ENCODE assay signal across 1 cellular context in genomic region chr3:119676771-119677640, GRCh38.
TF ChIP-seq lines count a peak whose summit lies in the region.

COX17 (minus strand) TSS chr3:119677406; CDS start chr3:119677310, 96 bp downstream.

TF ChIP-seq in K562, 482 proteins besides CTCF, POLR2A, EP300 and RAD21 (continued from another document and continues in another):
- TF ChIP-seq, protein P1, sequence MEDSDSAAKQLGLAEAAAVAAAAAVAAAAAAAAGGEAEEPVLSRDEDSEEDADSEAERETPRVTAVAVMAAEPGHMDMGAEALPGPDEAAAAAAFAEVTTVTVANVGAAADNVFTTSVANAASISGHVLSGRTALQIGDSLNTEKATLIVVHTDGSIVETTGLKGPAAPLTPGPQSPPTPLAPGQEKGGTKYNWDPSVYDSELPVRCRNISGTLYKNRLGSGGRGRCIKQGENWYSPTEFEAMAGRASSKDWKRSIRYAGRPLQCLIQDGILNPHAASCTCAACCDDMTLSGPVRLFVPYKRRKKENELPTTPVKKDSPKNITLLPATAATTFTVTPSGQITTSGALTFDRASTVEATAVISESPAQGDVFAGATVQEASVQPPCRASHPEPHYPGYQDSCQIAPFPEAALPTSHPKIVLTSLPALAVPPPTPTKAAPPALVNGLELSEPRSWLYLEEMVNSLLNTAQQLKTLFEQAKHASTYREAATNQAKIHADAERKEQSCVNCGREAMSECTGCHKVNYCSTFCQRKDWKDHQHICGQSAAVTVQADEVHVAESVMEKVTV (CRISPR knock-in tag; IDR thresholded peaks at IDR 0.05), result no peak
- TF ChIP-seq E2F3 (CRISPR knock-in tag; IDR thresholded peaks at IDR 0.05) (peak; percentile 90), MYNN (IDR thresholded peaks at IDR 0.05) (no peak), MYNN (CRISPR knock-in tag; IDR thresholded peaks at IDR 0.05) (no peak), SRSF7 (optimal IDR thresholded peaks at IDR 0.05; ENCODE audit: low read depth, low read length) (no peak), ZNF444 (CRISPR knock-in tag; IDR thresholded peaks at IDR 0.05) (no peak), SAP30 (IDR thresholded peaks at IDR 0.05; ENCODE audit: borderline replicate concordance, insufficient read depth, low read depth, low read length, poor library complexity, severe bottlenecking) (no peak), ATF7 (IDR thresholded peaks at IDR 0.05) (peak; percentile 53), SMARCA4 (IDR thresholded peaks at IDR 0.05) (no peak), GTF3C2 (IDR thresholded peaks at IDR 0.05; ENCODE audit: borderline replicate concordance, extremely low read depth, insufficient read length) (no peak), ZNF324 (CRISPR knock-in tag; IDR thresholded peaks at IDR 0.05) (no peak), MTA3 (IDR thresholded peaks at IDR 0.05; ENCODE audit: borderline replicate concordance) (peak; percentile 68; the same call in 1 of the 2 replicates), ATF3 (IDR thresholded peaks at IDR 0.05) (no peak), ATF3 (CRISPR knock-in tag; conservative IDR thresholded peaks at IDR 0.05) (no peak), HDGF (IDR thresholded peaks at IDR 0.05) (no peak), CBFA2T2 (conservative IDR thresholded peaks at IDR 0.05) (no peak), NFIX (CRISPR knock-in tag; IDR thresholded peaks at IDR 0.05; ENCODE audit: low read depth) (no peak), PTTG1 (tag; IDR thresholded peaks at IDR 0.05; ENCODE audit: low read depth) (no peak), SMARCA5 (IDR thresholded peaks at IDR 0.05) (no peak), ZNF584 (CRISPR knock-in tag; IDR thresholded peaks at IDR 0.05; ENCODE audit: low read depth) (no peak), ELF2 (CRISPR knock-in tag; IDR thresholded peaks at IDR 0.05) (peak; percentile 14; the same call in 1 of the 2 replicates), IFI16 (CRISPR knock-in tag; IDR thresholded peaks at IDR 0.05) (no peak), BHLHE40 (IDR thresholded peaks at IDR 0.05; ENCODE audit: low read length) (no peak), PRMT5 (CRISPR knock-in tag; IDR thresholded peaks at IDR 0.05) (no peak), RBM17 (IDR thresholded peaks at IDR 0.05; ENCODE audit: borderline replicate concordance, low read depth, low read length) (no peak), ZFP1 (CRISPR knock-in tag; IDR thresholded peaks at IDR 0.05) (no peak), PURB (CRISPR knock-in tag; IDR thresholded peaks at IDR 0.05; ENCODE audit: low read depth) (no peak), ZNF239 (CRISPR knock-in tag; IDR thresholded peaks at IDR 0.05) (peak; percentile 20; the same call in 1 of the 2 replicates), NFYB (IDR thresholded peaks at IDR 0.05; ENCODE audit: extremely low read depth, insufficient read length) (no peak), RBBP5 (IDR thresholded peaks at IDR 0.05; ENCODE audit: borderline replicate concordance, insufficient read depth, low read length, poor library complexity, severe bottlenecking) (peak; percentile 66), MGA (IDR thresholded peaks at IDR 0.05) (peak; percentile 38; the same call in 1 of the 2 replicates), ARID1B (IDR thresholded peaks at IDR 0.05) (no peak), ARID2 (IDR thresholded peaks at IDR 0.05) (no peak), CEBPB (tag; IDR thresholded peaks at IDR 0.05) (no peak), SRSF9 (IDR thresholded peaks at IDR 0.05; ENCODE audit: borderline replicate concordance, low read depth, low read length) (no peak), FIP1L1 (IDR thresholded peaks at IDR 0.05; ENCODE audit: low read depth, low read length, poor library complexity, severe bottlenecking) (no peak), POLR2AphosphoS2 (IDR thresholded peaks at IDR 0.05; ENCODE audit: low read length) (no peak), SMC3 (conservative IDR thresholded peaks at IDR 0.05; ENCODE audit: insufficient read depth, low read depth, low read length) (no peak), TCFL5 (CRISPR knock-in tag; conservative IDR thresholded peaks at IDR 0.05) (no peak), THAP7 (CRISPR knock-in tag; IDR thresholded peaks at IDR 0.05) (no peak), PREB (CRISPR knock-in tag; IDR thresholded peaks at IDR 0.05) (no peak), ZNF134 (CRISPR knock-in tag; conservative IDR thresholded peaks at IDR 0.05) (no peak; the same call in 1 of the 2 replicates)
- TF ChIP-seq, protein P2, sequence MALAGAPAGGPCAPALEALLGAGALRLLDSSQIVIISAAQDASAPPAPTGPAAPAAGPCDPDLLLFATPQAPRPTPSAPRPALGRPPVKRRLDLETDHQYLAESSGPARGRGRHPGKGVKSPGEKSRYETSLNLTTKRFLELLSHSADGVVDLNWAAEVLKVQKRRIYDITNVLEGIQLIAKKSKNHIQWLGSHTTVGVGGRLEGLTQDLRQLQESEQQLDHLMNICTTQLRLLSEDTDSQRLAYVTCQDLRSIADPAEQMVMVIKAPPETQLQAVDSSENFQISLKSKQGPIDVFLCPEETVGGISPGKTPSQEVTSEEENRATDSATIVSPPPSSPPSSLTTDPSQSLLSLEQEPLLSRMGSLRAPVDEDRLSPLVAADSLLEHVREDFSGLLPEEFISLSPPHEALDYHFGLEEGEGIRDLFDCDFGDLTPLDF (CRISPR knock-in tag; IDR thresholded peaks at IDR 0.05), result no peak
- TF ChIP-seq, protein P3, sequence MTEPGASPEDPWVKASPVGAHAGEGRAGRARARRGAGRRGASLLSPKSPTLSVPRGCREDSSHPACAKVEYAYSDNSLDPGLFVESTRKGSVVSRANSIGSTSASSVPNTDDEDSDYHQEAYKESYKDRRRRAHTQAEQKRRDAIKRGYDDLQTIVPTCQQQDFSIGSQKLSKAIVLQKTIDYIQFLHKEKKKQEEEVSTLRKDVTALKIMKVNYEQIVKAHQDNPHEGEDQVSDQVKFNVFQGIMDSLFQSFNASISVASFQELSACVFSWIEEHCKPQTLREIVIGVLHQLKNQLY (CRISPR knock-in tag; conservative IDR thresholded peaks at IDR 0.05), result no peak
